In genomic region chr10:13711281-13711680, GRCh38 we compare ENCODE assay signal across 15 cellular contexts.
A peak's percentile ranks its signal among the peaks of the same experiment; 100 is the strongest.
DNase-seq lines count a peak whose midpoint lies in the region; ATAC-seq and TF ChIP-seq lines count a peak whose summit lies in the region.
"Had no signal": no experiment of that assay in that cellular context is flagged by ENCODE, and none has a peak within 500 bp of the region (broad histone marks: within the 10 kb centered on the region; RNA-seq: fewer than 3 reads in every experiment).

No MANE protein-coding gene starts in this region.

- no peaks in the 10 kb centered on the region for H3K36me3 ChIP-seq in mammary epithelial cell (ENCODE audit: insufficient read depth, low read length)
- H3K36me3 ChIP-seq: MG63 had no signal

- in situ Hi-C loops in mammary epithelial cell (cut with MboI; ENCODE audit: low sequenced_read_pairs in 2 of 2) = loop anchor here in 1 of 2 donors (5.0 kb wide), 1 partner anchor 61 kb away; no protein-coding TSS in a partner anchor

- H3K9me3 Mint-ChIP-seq in MCF 10A (ENCODE audit: unreplicated experiment) (no peaks in the 10 kb centered on the region), brain (no peaks in the 10 kb centered on the region), neural crest cell (no peaks in the 10 kb centered on the region)
- H3K9me3 Mint-ChIP-seq: CD4-positive, CD25-positive, alpha-beta regulatory T cell had no signal

- dilution Hi-C loops in mammary epithelial cell (cut with HindIII; ENCODE audit: low sequenced_read_pairs) = no loop called here

- H3K27ac Mint-ChIP-seq in MCF 10A (ENCODE audit: low read depth, unreplicated experiment) (peak overlapping the region; percentile 27), brain (peak overlapping the region; percentile 88 to 96 (median 95)), neural crest cell (ENCODE audit: unreplicated experiment) (peak overlapping the region; percentile 3)
- H3K27ac Mint-ChIP-seq: CD4-positive, CD25-positive, alpha-beta regulatory T cell had no signal

- H3K4me2 ChIP-seq in mammary epithelial cell (ENCODE audit: insufficient read depth, low read depth, low read length) = no peak overlapping the region
- H3K4me2 ChIP-seq: KMS-11 had no signal

- no peak overlapping the region for H3K4me3 ChIP-seq in mammary epithelial cell (replicated peaks in 1 of 3; ENCODE audit: insufficient read depth in 1 of 3, low read depth in 2 of 3, low read length in 3 of 3)
- H3K4me3 ChIP-seq: MG63 had no signal

- H3K4me3 Mint-ChIP-seq in MCF 10A (ENCODE audit: unreplicated experiment) (no peak overlapping the region), brain (peak overlapping the region in 1 of 5 experiments; percentile 22), neural crest cell (peak overlapping the region; percentile 36)
- H3K4me3 Mint-ChIP-seq: CD4-positive, CD25-positive, alpha-beta regulatory T cell had no signal

- DNase-seq in MCF 10A (ENCODE audit: unreplicated experiment) (no peak), mammary epithelial cell (no peak), neural crest cell (ENCODE audit: low read depth, low spot score) (no peak), NCI-H82 treated with DMSO at 0.1 percent for 48 hours (lab: John Stamatoyannopoulos, UW; ENCODE audit: unreplicated experiment) (no peak)
- no peak for DNase-seq in stimulated activated CD4-positive, alpha-beta T cell treated with anti-CD3 and anti-CD28 coated beads, Interleukin-4, amount 100 ng/mL, for 4 hours
- DNase-seq: AML-193; Calu3; CD4-positive, CD25-positive, alpha-beta regulatory T cell; MG63; NCI-H345; SHP77 had no signal

- POLR2A ChIA-PET in MCF 10A (lab: Yijun Ruan, JAX) = no interaction called here

- H3K4me1 ChIP-seq in mammary epithelial cell (ENCODE audit: insufficient read depth, low read length) = peaks cover 35% of the 10 kb centered on the region

- H3K4me1 Mint-ChIP-seq in MCF 10A (ENCODE audit: insufficient read depth, unreplicated experiment) (peaks cover 12% of the 10 kb centered on the region), brain (peaks cover 81% of the 10 kb centered on the region), neural crest cell (peaks cover 82% of the 10 kb centered on the region)

- ATAC-seq in GM18505 (IDR thresholded peaks at IDR 0.05; ENCODE audit: unreplicated experiment) = no peak
- ATAC-seq: SK-N-SH treated with all-trans-retinoic acid at 6 μM for 48 hours had no signal

- no peak for TF ChIP-seq CTCF in MCF 10A (IDR thresholded peaks at IDR 0.05; ENCODE audit: unreplicated experiment)
- no peak for TF ChIP-seq CTCF in mammary epithelial cell (conservative IDR thresholded peaks at IDR 0.05 in 1 of 2, IDR thresholded peaks at IDR 0.05 in 1 of 2; ENCODE audit: extremely low read depth in 1 of 2, insufficient read depth in 1 of 2, low read depth in 1 of 2, low read length in 2 of 2)
- no peak for TF ChIP-seq CTCF in brain (conservative IDR thresholded peaks at IDR 0.05)
- no peak for TF ChIP-seq CTCF in neural crest cell (conservative IDR thresholded peaks at IDR 0.05)

- no peak for TF ChIP-seq POLR2A in GM18505 (IDR thresholded peaks at IDR 0.05; ENCODE audit: borderline replicate concordance, extremely low read depth, insufficient read depth, insufficient read length)

- CTCF ChIA-PET in MCF 10A (lab: Yijun Ruan, JAX) (interaction anchor here (0.6 to 0.8 kb wide), 3 partner anchors 49 to 600 kb away, joined by 3 to 4 read pairs (median 3); no protein-coding TSS in a partner anchor), mammary epithelial cell (lab: Charles Lee; ENCODE audit: low non-redundant PET) (no interaction called here)

- H3K36me3 Mint-ChIP-seq in MCF 10A (ENCODE audit: insufficient read depth, unreplicated experiment) = no peaks in the 10 kb centered on the region
- H3K36me3 Mint-ChIP-seq in brain = peaks cover 14% of the 10 kb centered on the region
- peaks cover 8% of the 10 kb centered on the region for H3K36me3 Mint-ChIP-seq in neural crest cell (ENCODE audit: low read depth)
- H3K36me3 Mint-ChIP-seq: CD4-positive, CD25-positive, alpha-beta regulatory T cell had no signal

- intact Hi-C loops in MCF 10A (cut with micrococcal nuclease) (no loop called here), mammary epithelial cell (cut with micrococcal nuclease) (no loop called here)

- 90% methylated on average over 9 of the region's 9 CpGs for WGBS in mammary epithelial cell (ENCODE audit: low coverage, missing lambda C conversion rate)

- no peaks in the 10 kb centered on the region for H3K9me3 ChIP-seq in mammary epithelial cell (replicated peaks; ENCODE audit: insufficient read depth, low read length)
- H3K9me3 ChIP-seq: MG63 had no signal

- H3K27me3 Mint-ChIP-seq in MCF 10A (ENCODE audit: insufficient read depth, unreplicated experiment) (no peaks in the 10 kb centered on the region), brain (no peaks in the 10 kb centered on the region), neural crest cell (ENCODE audit: low read depth) (peaks cover 85% of the 10 kb centered on the region)

- peaks cover 16% of the 10 kb centered on the region for H3K79me2 ChIP-seq in mammary epithelial cell (ENCODE audit: insufficient read depth, low read length)

- H3K27me3 ChIP-seq in mammary epithelial cell (ENCODE audit: insufficient read depth, low read length) = no peaks in the 10 kb centered on the region
- H3K27me3 ChIP-seq: MG63 had no signal

- no peak overlapping the region for H3K27ac ChIP-seq in mammary epithelial cell (ENCODE audit: insufficient read depth, low read depth, low read length)
- H3K27ac ChIP-seq: KMS-11 had no signal

- BruUV-seq in MCF 10A (replicated peaks; lab: Mats Ljungman, UMichigan) (no TSS peak), mammary epithelial cell (replicated peaks; lab: Mats Ljungman, UMichigan) (no TSS peak)

- H4K20me1 ChIP-seq in mammary epithelial cell (ENCODE audit: insufficient read depth, low read length) = no peaks in the 10 kb centered on the region

- H3K9ac ChIP-seq in mammary epithelial cell (ENCODE audit: insufficient read depth, low read length) = no peak overlapping the region
- H3K9ac ChIP-seq: KMS-11 had no signal

- H2AFZ ChIP-seq in mammary epithelial cell (ENCODE audit: low read depth, low read length) = no peak overlapping the region

Comparison
In these comparisons a context has a peak if more than half of its experiments do, and no peak if none do; other contexts are left out.
1. H3K27ac Mint-ChIP-seq: peak in every context shown above with its lines; median percentile 95 in brain; 27 in MCF 10A; 3 in neural crest cell.